9 cellular contexts compared by ENCODE assay signal in the genomic region with DNA sequence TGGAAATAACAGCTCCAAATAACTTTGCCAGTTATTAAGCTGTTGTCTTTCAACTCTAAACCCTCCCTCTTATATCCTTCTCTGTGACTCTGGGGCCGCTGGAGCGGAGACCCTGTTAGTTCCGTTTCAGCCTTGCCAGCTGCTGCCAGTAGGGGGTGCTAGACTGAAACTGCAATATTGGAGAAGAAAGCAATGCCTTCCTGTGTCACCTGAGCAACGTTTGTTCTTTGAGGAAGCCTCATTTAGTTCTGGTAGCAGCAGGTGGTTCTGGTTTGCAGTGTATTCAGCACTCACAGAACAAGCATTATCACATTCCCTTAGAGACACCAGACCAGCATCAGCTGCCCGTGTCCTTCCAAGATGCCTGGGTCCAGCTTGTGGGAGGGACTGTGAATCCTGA. TPM values are rescaled to one million over a fixed set of nuclear protein-coding genes. Genes with fewer than 3 reads are reported as not detected.
A peak's percentile ranks its signal among the peaks of the same experiment; 100 is the strongest.
DNase-seq lines count a peak whose midpoint lies in the region; ATAC-seq and TF ChIP-seq lines count a peak whose summit lies in the region.
"Had no signal": no experiment of that assay in that cellular context is flagged by ENCODE, and none has a peak within 500 bp of the region (broad histone marks: within the 10 kb centered on the region; RNA-seq: fewer than 3 reads in every experiment).

No MANE protein-coding gene starts in this region.

- H3K36me3 ChIP-seq in A673 (ENCODE audit: insufficient read depth, low read length, poor library complexity, severe bottlenecking) = no peaks in the 10 kb centered on the region

- DNase-seq in A673 (ENCODE audit: low spot score) (peak; percentile 35), GM12865 (ENCODE audit: low read depth) (peak; percentile 62), NCI-H748 treated with DMSO at 0.1 percent for 48 hours (lab: John Stamatoyannopoulos, UW) (peak; percentile 16), fibroblast of mammary gland (ENCODE audit: low read depth) (no peak), NCI-H345 treated with DMSO at 0.1 percent for 48 hours (lab: John Stamatoyannopoulos, UW; ENCODE audit: unreplicated experiment) (no peak), T1000 (lab: John Stamatoyannopoulos, UW) (no peak), ecto neural progenitor cell (ENCODE audit: low spot score) (no peak)

- no peaks in the 10 kb centered on the region for H3K4me1 Mint-ChIP-seq in activated T-helper 17 cell treated with anti-CD3 and anti-CD28 coated beads, Interleukin-2, amount 50 U/mL, for 72 hours

- no peaks in the 10 kb centered on the region for H3K9me3 Mint-ChIP-seq in activated T-helper 17 cell treated with anti-CD3 and anti-CD28 coated beads, Interleukin-2, amount 50 U/mL, for 72 hours

- no peaks in the 10 kb centered on the region for H3K9me3 ChIP-seq in A673 (ENCODE audit: low read depth, low read length, poor library complexity, severe bottlenecking)

- no peak for ATAC-seq in activated T-helper 17 cell treated with anti-CD3 and anti-CD28 coated beads, Interleukin-2, amount 50 U/mL, for 72 hours (replicated peaks)
- ATAC-seq: sciatic nerve had no signal

- peak; percentile 90 for TF ChIP-seq CTCF in A673 (conservative IDR thresholded peaks at IDR 0.05; ENCODE audit: low read depth, low read length)
- TF ChIP-seq CTCF in GM12865 (IDR thresholded peaks at IDR 0.05; ENCODE audit: insufficient read depth, low read depth, low read length, missing control alignments) = peak; percentile 72
- peak; percentile 59 for TF ChIP-seq CTCF in fibroblast of mammary gland (conservative IDR thresholded peaks at IDR 0.05; ENCODE audit: control insufficient read depth, insufficient read depth, low read depth, low read length)

- no peaks in the 10 kb centered on the region for H3K27me3 ChIP-seq in A673 (replicated peaks; ENCODE audit: insufficient read depth, low read depth, low read length, poor library complexity)

- CTCF ChIA-PET in A673 (lab: Charles Lee) = interaction anchor here (0.5 kb wide), 1 partner anchor 21 kb away, joined by 3 read pairs; no protein-coding TSS in a partner anchor

- BruUV-seq in A673 (replicated peaks; lab: Mats Ljungman, UMichigan) = no TSS peak

- POLR2A ChIA-PET in A673 (lab: Charles Lee; ENCODE audit: low non-redundant PET) = interaction anchor here (0.7 kb wide), 1 partner anchor 14 kb away, joined by 4 read pairs; no protein-coding TSS in a partner anchor

- intact Hi-C loops in A673 (cut with micrococcal nuclease; ENCODE audit: unreplicated experiment) = no loop called here

- H3K4me3 Mint-ChIP-seq in activated T-helper 17 cell treated with anti-CD3 and anti-CD28 coated beads, Interleukin-2, amount 50 U/mL, for 72 hours = no peak overlapping the region

- H3K4me1 ChIP-seq in A673 (ENCODE audit: insufficient read depth, low read length, poor library complexity, severe bottlenecking) = no peaks in the 10 kb centered on the region

- H3K4me3 ChIP-seq in A673 (ENCODE audit: low read depth, low read length, poor library complexity, severe bottlenecking) (no peak overlapping the region), GM12865 (ENCODE audit: low read depth, low read length) (no peak overlapping the region), fibroblast of mammary gland (ENCODE audit: control insufficient read depth, low read depth, low read length) (no peak overlapping the region)

- H3K27ac Mint-ChIP-seq in activated T-helper 17 cell treated with anti-CD3 and anti-CD28 coated beads, Interleukin-2, amount 50 U/mL, for 72 hours = no peak overlapping the region

- H3K27ac ChIP-seq in A673 (ENCODE audit: low read depth, low read length, poor library complexity, severe bottlenecking) = no peak overlapping the region

- H3K36me3 Mint-ChIP-seq in activated T-helper 17 cell treated with anti-CD3 and anti-CD28 coated beads, Interleukin-2, amount 50 U/mL, for 72 hours (ENCODE audit: low read depth) = no peaks in the 10 kb centered on the region

- H3K27me3 Mint-ChIP-seq in activated T-helper 17 cell treated with anti-CD3 and anti-CD28 coated beads, Interleukin-2, amount 50 U/mL, for 72 hours = peaks cover 3% of the 10 kb centered on the region

RNA-seq across cellular contexts. Expression of a gene that starts 22.9 kb away (rescaled TPM):
- total RNA-seq in A673 (2021) = 42.9 and 57.5 TPM in 2 replicates
- under 1 TPM in 1 of 2 donors, not detected in 1; 0.98 TPM for total RNA-seq in activated T-helper 17 cell treated with anti-CD3 and anti-CD28 coated beads, Interleukin-2, amount 50 U/mL, for 72 hours

Comparison
In these comparisons a context has a peak if more than half of its experiments do, and no peak if none do; other contexts are left out.
1. DNase-seq: peak in A673 (single experiment), GM12865 (single experiment) and NCI-H748 treated with DMSO at 0.1 percent for 48 hours (single experiment); none in fibroblast of mammary gland (single experiment), NCI-H345 treated with DMSO at 0.1 percent for 48 hours (single experiment), T1000 (single experiment) and ecto neural progenitor cell (single experiment).
2. RNA of a gene that starts 22.9 kb away (total RNA-seq): 42.9 to 57.5 TPM in A673; 0.98 TPM in activated T-helper 17 cell treated with anti-CD3 and anti-CD28 coated beads, Interleukin-2, amount 50 U/mL, for 72 hours; every median in the first group is over 10 times any median in the second.
3. Peak in every context shown above with its lines, with median percentiles within 50 percentile points of each other: CTCF ChIP-seq.